12 cellular contexts compared by ENCODE assay signal in the genomic region with DNA sequence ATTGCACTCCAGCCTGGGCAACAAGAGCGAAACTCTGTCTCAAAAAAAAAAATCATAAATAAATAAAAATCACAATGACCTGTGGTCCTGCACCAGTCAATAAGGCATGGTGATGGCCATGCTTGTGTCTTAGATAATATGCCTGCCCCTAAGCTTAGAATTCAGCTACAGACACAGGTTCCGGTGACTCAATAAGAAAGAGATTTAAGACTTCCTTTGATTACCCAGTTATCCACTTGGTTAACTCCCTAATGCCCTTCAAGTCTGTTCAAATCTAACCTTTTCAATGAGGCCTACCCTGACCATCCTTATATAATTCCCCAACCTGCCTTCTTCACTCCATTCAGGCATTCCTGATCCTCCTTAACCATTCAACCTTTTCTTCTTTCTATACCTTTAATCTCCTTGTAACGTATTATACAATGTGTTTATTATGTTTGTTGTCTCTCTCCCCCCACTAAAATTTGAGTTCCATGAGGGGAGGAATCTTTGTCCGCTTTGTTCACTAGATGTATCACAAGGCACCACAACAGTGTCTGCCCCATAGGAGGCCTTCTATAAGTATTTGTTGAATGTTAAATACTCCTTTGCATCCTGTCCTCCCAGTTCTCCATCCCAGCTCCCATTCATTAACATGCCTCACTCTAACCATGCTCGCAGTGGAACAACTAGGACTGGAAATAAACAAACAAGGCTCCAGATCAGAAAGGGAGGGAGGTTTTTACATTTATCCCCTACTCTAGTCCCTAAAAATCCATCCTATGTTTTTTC. TPM values are rescaled to one million over a fixed set of nuclear protein-coding genes. Genes with fewer than 3 reads are reported as not detected.
DNase-seq lines count a peak whose midpoint lies in the region; TF ChIP-seq lines count a peak whose summit lies in the region.
"Had no signal": no experiment of that assay in that cellular context is flagged by ENCODE, and none has a peak within 500 bp of the region (broad histone marks: within the 10 kb centered on the region; RNA-seq: fewer than 3 reads in every experiment).

No MANE protein-coding gene starts in this region.

- H4K20me1 ChIP-seq in GM23248 (ENCODE audit: insufficient read depth), result peaks cover 43% of the 10 kb centered on the region

- H3K27ac ChIP-seq in RWPE1, result 0 out of 2 replicates have a peak overlapping the region, but pooled peaks have one; percentile 25
- no peak overlapping the region for H3K27ac ChIP-seq in GM23248
- no peak overlapping the region for H3K27ac ChIP-seq in WERI-Rb-1

- H3F3A ChIP-seq in GM23248 (ENCODE audit: insufficient read depth), result peaks cover 26% of the 10 kb centered on the region

- H3K4me1 Mint-ChIP-seq in activated naive CD4-positive, alpha-beta T cell treated with anti-CD3 and anti-CD28 coated beads, Interleukin-2, amount 50 U/mL, for 24 hours, result peaks cover 70% of the 10 kb centered on the region
- peaks cover 50 to 60% of the 10 kb centered on the region in 2 donors for H3K4me1 Mint-ChIP-seq in immature natural killer cell
- H3K4me1 Mint-ChIP-seq in type B pancreatic cell (ENCODE audit: unreplicated experiment), result peaks cover 49% of the 10 kb centered on the region

- in situ Hi-C loops in GM23248 (cut with MboI), result no loop called here

- peaks cover 55% of the 10 kb centered on the region for H3K4me1 ChIP-seq in GM23248 (ENCODE audit: insufficient read depth)

- H3K9me3 Mint-ChIP-seq in activated naive CD4-positive, alpha-beta T cell treated with anti-CD3 and anti-CD28 coated beads, Interleukin-2, amount 50 U/mL, for 24 hours, result no peaks in the 10 kb centered on the region
- H3K9me3 Mint-ChIP-seq in immature natural killer cell (no peaks in the 10 kb centered on the region), type B pancreatic cell (peaks cover 4% of the 10 kb centered on the region)

- 80 to 81% methylated on average over 5 of the region's 5 CpGs for WGBS in GM23248 (ENCODE audit: low coverage in 1 of 2, low lambda C conversion rate in 2 of 2, missing lambda C conversion rate in 2 of 2), 2 experiments

- H3K4me3 ChIP-seq in GM23248, result no peak overlapping the region
- no peak overlapping the region for H3K4me3 ChIP-seq in WERI-Rb-1 (ENCODE audit: low read depth, low read length)

- H3K4me3 Mint-ChIP-seq in activated naive CD4-positive, alpha-beta T cell treated with anti-CD3 and anti-CD28 coated beads, Interleukin-2, amount 50 U/mL, for 24 hours, result peak overlapping the region; percentile 74
- H3K4me3 Mint-ChIP-seq in immature natural killer cell (peak overlapping the region in 3 of 5 donors; percentile 20 to 46 (median 22)), type B pancreatic cell (no peak overlapping the region)

- CTCF ChIA-PET in RWPE1 (lab: Yijun Ruan, JAX), result interaction anchor here (0.7 kb wide), 1 partner anchor 46 kb away, joined by 5 read pairs; no protein-coding TSS in a partner anchor

- H3K27me3 ChIP-seq in GM23248 (replicated peaks; ENCODE audit: insufficient read depth) (no peaks in the 10 kb centered on the region), WERI-Rb-1 (ENCODE audit: insufficient read depth, low read depth, severe bottlenecking) (no peaks in the 10 kb centered on the region)

- no peaks in the 10 kb centered on the region for H3K9me2 ChIP-seq in GM23248 (ENCODE audit: insufficient read depth)

- no peak for TF ChIP-seq CTCF in RWPE1 (conservative IDR thresholded peaks at IDR 0.05; ENCODE audit: low read depth)
- no peak for TF ChIP-seq CTCF in type B pancreatic cell (conservative IDR thresholded peaks at IDR 0.05)
- no peak for TF ChIP-seq CTCF in WERI-Rb-1 (IDR thresholded peaks at IDR 0.05; ENCODE audit: low read depth, low read length)

- H3K36me3 ChIP-seq in GM23248 (ENCODE audit: low read depth) (0 out of 2 replicates have a peak, but pooled peaks cover 3% of the 10 kb centered on the region), WERI-Rb-1 (peaks cover 4% of the 10 kb centered on the region)

- H3K27ac Mint-ChIP-seq in activated naive CD4-positive, alpha-beta T cell treated with anti-CD3 and anti-CD28 coated beads, Interleukin-2, amount 50 U/mL, for 24 hours, result peak overlapping the region; percentile 97
- H3K27ac Mint-ChIP-seq in immature natural killer cell (peak overlapping the region; percentile 20 to 89 (median 76)), type B pancreatic cell (peak overlapping the region; percentile 1)

- DNase-seq in activated naive CD4-positive, alpha-beta T cell (lab: John Stamatoyannopoulos, UW), result no peak
- DNase-seq in RWPE1 (ENCODE audit: low spot score), result no peak
- DNase-seq in immature natural killer cell, result no peak
- DNase-seq in type B pancreatic cell (ENCODE audit: extremely low spot score, unreplicated experiment), result no peak
- DNase-seq in GM23248, result no peak
- no peak for DNase-seq in NK-92 (lab: John Stamatoyannopoulos, UW; ENCODE audit: unreplicated experiment)
- DNase-seq in WERI-Rb-1, result no peak
- DNase-seq: activated gamma-delta T cell, mesendoderm, NCI-H2081, nucleus accumbens had no signal

- POLR2A ChIA-PET in RWPE1 (lab: Yijun Ruan, JAX; ENCODE audit: low non-redundant PET), result no interaction called here

- peaks cover 20% of the 10 kb centered on the region for H3K36me3 Mint-ChIP-seq in activated naive CD4-positive, alpha-beta T cell treated with anti-CD3 and anti-CD28 coated beads, Interleukin-2, amount 50 U/mL, for 24 hours
- H3K36me3 Mint-ChIP-seq in immature natural killer cell (no peaks in the 10 kb centered on the region), type B pancreatic cell (peaks cover 28% of the 10 kb centered on the region)

- no peaks in the 10 kb centered on the region for H3K27me3 Mint-ChIP-seq in activated naive CD4-positive, alpha-beta T cell treated with anti-CD3 and anti-CD28 coated beads, Interleukin-2, amount 50 U/mL, for 24 hours
- H3K27me3 Mint-ChIP-seq in immature natural killer cell (ENCODE audit: low read depth in 3 of 3) (no peaks in the 10 kb centered on the region), type B pancreatic cell (no peaks in the 10 kb centered on the region)

- no peak overlapping the region for H3K4me2 ChIP-seq in GM23248 (ENCODE audit: unreplicated experiment)

- H2AFZ ChIP-seq in GM23248, result no peak overlapping the region

- peaks cover 99% of the 10 kb centered on the region for H3K79me2 ChIP-seq in GM23248 (ENCODE audit: insufficient read depth)

- no peak overlapping the region for H3K9ac ChIP-seq in GM23248

- H3K9me3 ChIP-seq in GM23248 (ENCODE audit: low read depth) (no peaks in the 10 kb centered on the region), WERI-Rb-1 (ENCODE audit: severe bottlenecking) (no peaks in the 10 kb centered on the region)

RNA-seq across cellular contexts. Expression of a gene that starts 8.9 kb away (rescaled TPM):
- polyA plus RNA-seq in immature natural killer cell (10 to 100 TPM; 17.4 to 46.0 (median 19.0) TPM), GM23248 (2016; fragmentation: Nextera tagmentation; extraction: Ambion mirVana) (98.0 and 101 TPM in 2 replicates)
- total RNA-seq in type B pancreatic cell (ENCODE audit: low replicate concordance), result 48.2 and 58.4 TPM in 2 replicates
- 166 and 194 TPM in 2 replicates for total RNA-seq in GM23248 (2014; rRNA removed; shearing (Covaris generic))

RNA-seq across cellular contexts. Expression of a gene that starts 36.5 kb away (rescaled TPM):
- polyA plus RNA-seq in immature natural killer cell (1 to 10 TPM in 2 of 3 donors, not detected in 1; 1.4 to 3.6 TPM), GM23248 (2016; fragmentation: Nextera tagmentation; extraction: Ambion mirVana) (10.7 and 11.4 TPM in 2 replicates)
- total RNA-seq in type B pancreatic cell (ENCODE audit: low replicate concordance), result 5.7 and 7.3 TPM in 2 replicates
- total RNA-seq in GM23248 (2014; rRNA removed; shearing (Covaris generic)), result 10.5 and 10.8 TPM in 2 replicates

Comparison
In these comparisons a context has a peak if more than half of its experiments do, and no peak if none do; other contexts are left out.
1. H3K27ac Mint-ChIP-seq: peak in every context shown above with its lines; median percentile 97 in activated naive CD4-positive, alpha-beta T cell treated with anti-CD3 and anti-CD28 coated beads, Interleukin-2, amount 50 U/mL, for 24 hours; 76 in immature natural killer cell; 1 in type B pancreatic cell.